In genomic region chr9:125763373-125763772, GRCh38 we compare ENCODE assay signal across 11 cellular contexts. TPM values are rescaled to one million over a fixed set of nuclear protein-coding genes. Genes with fewer than 3 reads are reported as not detected.
DNase-seq lines count a peak whose midpoint lies in the region; ATAC-seq and TF ChIP-seq lines count a peak whose summit lies in the region.
"Had no signal": no experiment of that assay in that cellular context is flagged by ENCODE, and none has a peak within 500 bp of the region (broad histone marks: within the 10 kb centered on the region; RNA-seq: fewer than 3 reads in every experiment).

No MANE protein-coding gene starts in this region.

- no peak overlapping the region for H3K4me3 Mint-ChIP-seq in activated CD8-positive, alpha-beta T cell treated with anti-CD3 and anti-CD28 coated beads for 36 hours

- no peak overlapping the region for H3K9ac ChIP-seq in adipocyte (ENCODE audit: low read length)
- no peak overlapping the region for H3K9ac ChIP-seq in muscle layer of colon (ENCODE audit: low read length)

- in situ Hi-C loops in HAP-1 (cut with MboI; ENCODE audit: low sequenced_read_pairs): no loop called here

- H3K27me3 Mint-ChIP-seq in activated CD8-positive, alpha-beta T cell treated with anti-CD3 and anti-CD28 coated beads for 36 hours: no peaks in the 10 kb centered on the region

- TF ChIP-seq CTCF in activated CD8-positive, alpha-beta T cell treated with anti-CD3 and anti-CD28 coated beads for 36 hours (IDR thresholded peaks at IDR 0.05): no peak

- peak overlapping the region; percentile 29 for H3K27ac ChIP-seq in muscle layer of colon (ENCODE audit: low read depth, low read length)
- H3K27ac ChIP-seq: ascending aorta had no signal

- ATAC-seq in activated CD8-positive, alpha-beta T cell treated with anti-CD3 and anti-CD28 coated beads for 36 hours: no peak

- no peaks in the 10 kb centered on the region for H3K36me3 Mint-ChIP-seq in activated CD8-positive, alpha-beta T cell treated with anti-CD3 and anti-CD28 coated beads for 36 hours (ENCODE audit: low read depth)

- H3K27ac Mint-ChIP-seq in activated CD8-positive, alpha-beta T cell treated with anti-CD3 and anti-CD28 coated beads for 36 hours: no peak overlapping the region

- POLR2A ChIA-PET in activated CD8-positive, alpha-beta T cell treated with anti-CD3 and anti-CD28 coated beads for 36 hours (lab: Charles Lee): no interaction called here

- intact Hi-C loops in posterior vena cava (cut with DNase I): loop anchor here in 1 of 2 donors (5.0 kb wide), 1 partner anchor 1296 kb away; no protein-coding TSS in a partner anchor
- intact Hi-C loops in activated CD8-positive, alpha-beta T cell treated with anti-CD3 and anti-CD28 coated beads for 36 hours (cut with micrococcal nuclease): no loop called here

- H3K4me1 ChIP-seq in HAP-1 (peaks cover 48% of the 10 kb centered on the region), adipocyte (ENCODE audit: control insufficient read depth, insufficient read depth, low read length) (peaks cover 16% of the 10 kb centered on the region), muscle layer of colon (ENCODE audit: insufficient read depth, low read length) (peaks cover 51% of the 10 kb centered on the region)
- H3K4me1 ChIP-seq: ascending aorta had no signal

- DNase-seq in HAP-1 (ENCODE audit: low spot score in 2 of 2) (peak; percentile 89 to 97), NCI-H2107 treated with DMSO at 0.1 percent for 48 hours (lab: John Stamatoyannopoulos, UW; ENCODE audit: unreplicated experiment) (peak; percentile 98), adipocyte (ENCODE audit: low read depth) (peak; percentile 29), posterior vena cava (ENCODE audit: low spot score) (no peak), NCI-H226 (no peak)
- DNase-seq in stimulated activated CD4-positive, alpha-beta T cell treated with anti-CD3 and anti-CD28 coated beads, Interleukin-12 subunit alpha, Interleukin-12 subunit beta, amount 100 ng/mL, for 4 hours: no peak
- DNase-seq in activated CD8-positive, alpha-beta T cell treated with anti-CD3 and anti-CD28 coated beads for 36 hours: no peak
- DNase-seq: stimulated activated CD4-positive, alpha-beta T cell treated with anti-CD3 and anti-CD28 coated beads, Interleukin-15, amount 100 ng/mL, for 24 hours; transverse colon had no signal

- CTCF ChIA-PET in activated CD8-positive, alpha-beta T cell treated with anti-CD3 and anti-CD28 coated beads for 36 hours (lab: Charles Lee): no interaction called here

- no peak overlapping the region for H3K4me3 ChIP-seq in HAP-1
- no peak overlapping the region for H3K4me3 ChIP-seq in adipocyte (ENCODE audit: low read length)
- H3K4me3 ChIP-seq in muscle layer of colon (ENCODE audit: low read depth in 1 of 2, low read length in 2 of 2): peak overlapping the region in 1 of 2 donors; percentile 5
- H3K4me3 ChIP-seq: ascending aorta, transverse colon had no signal

- H3K9me3 ChIP-seq in HAP-1: no peaks in the 10 kb centered on the region
- H3K9me3 ChIP-seq in adipocyte (ENCODE audit: control insufficient read depth, low read length): peaks cover under 1% of the 10 kb centered on the region
- H3K9me3 ChIP-seq in muscle layer of colon (ENCODE audit: low read length): no peaks in the 10 kb centered on the region
- H3K9me3 ChIP-seq: ascending aorta, transverse colon had no signal

- H3K27me3 ChIP-seq in HAP-1 (ENCODE audit: low read depth): no peaks in the 10 kb centered on the region
- no peaks in the 10 kb centered on the region for H3K27me3 ChIP-seq in adipocyte (replicated peaks; ENCODE audit: control insufficient read depth, insufficient read depth, low read length)
- no peaks in the 10 kb centered on the region for H3K27me3 ChIP-seq in muscle layer of colon (ENCODE audit: control insufficient read depth in 1 of 2, insufficient read depth in 2 of 2, low read length in 2 of 2)
- H3K27me3 ChIP-seq: ascending aorta, transverse colon had no signal

- H3K36me3 ChIP-seq in HAP-1 (replicated peaks): no peaks in the 10 kb centered on the region
- no peaks in the 10 kb centered on the region for H3K36me3 ChIP-seq in adipocyte (ENCODE audit: control insufficient read depth, insufficient read depth, low read length, severe bottlenecking)
- H3K36me3 ChIP-seq in muscle layer of colon (ENCODE audit: insufficient read depth, low read length): no peaks in the 10 kb centered on the region
- H3K36me3 ChIP-seq: ascending aorta, transverse colon had no signal

- H3K4me1 Mint-ChIP-seq in activated CD8-positive, alpha-beta T cell treated with anti-CD3 and anti-CD28 coated beads for 36 hours (ENCODE audit: low read depth): peaks cover 20% of the 10 kb centered on the region

- H3K9me3 Mint-ChIP-seq in activated CD8-positive, alpha-beta T cell treated with anti-CD3 and anti-CD28 coated beads for 36 hours: no peaks in the 10 kb centered on the region

RNA-seq across cellular contexts. Expression of gene PBX3, which starts 16.2 kb away (rescaled TPM):
- total RNA-seq in posterior vena cava: 10 to 100 TPM; 36.0 to 54.0 TPM
- 10 to 100 TPM; 11.5 to 14.1 TPM for total RNA-seq in activated CD8-positive, alpha-beta T cell treated with anti-CD3 and anti-CD28 coated beads for 36 hours

RNA-seq across cellular contexts. Expression of gene MAPKAP1, which starts 56.4 kb away (rescaled TPM):
- 10 to 100 TPM; 56.1 to 62.2 TPM for total RNA-seq in posterior vena cava
- 10 to 100 TPM; 58.8 to 62.4 TPM for total RNA-seq in activated CD8-positive, alpha-beta T cell treated with anti-CD3 and anti-CD28 coated beads for 36 hours

Comparison
In these comparisons a context has a peak if more than half of its experiments do, and no peak if none do; other contexts are left out.
1. DNase-seq: peak in HAP-1 (2 of 2), NCI-H2107 treated with DMSO at 0.1 percent for 48 hours (single experiment) and adipocyte (single experiment); none in posterior vena cava (single experiment), stimulated activated CD4-positive, alpha-beta T cell treated with anti-CD3 and anti-CD28 coated beads, Interleukin-12 subunit alpha, Interleukin-12 subunit beta, amount 100 ng/mL, for 4 hours (single experiment), activated CD8-positive, alpha-beta T cell treated with anti-CD3 and anti-CD28 coated beads for 36 hours (single experiment) and NCI-H226 (single experiment).